ENCODE assay signal across 1 cellular context in the genomic region with DNA sequence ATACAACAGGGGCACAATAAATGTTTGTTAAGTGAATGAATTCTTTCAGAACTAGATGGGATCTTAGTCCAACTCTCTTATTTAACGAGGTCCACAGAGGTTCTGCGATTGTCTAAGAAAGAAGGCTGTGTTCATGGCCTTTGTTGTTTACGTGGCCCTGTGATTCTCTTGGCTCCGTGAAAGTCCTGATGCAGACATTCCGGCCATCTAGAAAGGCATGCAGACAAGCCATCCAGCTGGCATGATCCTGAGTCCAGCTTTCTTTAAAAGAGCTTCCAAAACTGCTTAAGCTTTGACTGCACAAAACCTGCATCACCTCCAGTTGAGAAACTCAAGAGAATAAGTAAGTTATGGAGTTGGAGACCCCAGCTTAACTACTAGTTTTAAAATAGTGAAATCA.
TF ChIP-seq lines count a peak whose summit lies in the region.

No MANE protein-coding gene starts in this region.

TF ChIP-seq in IMR-90, 13 proteins besides CTCF, POLR2A, EP300 and RAD21 (continued from another document):
- TF ChIP-seq NFE2L2 (IDR thresholded peaks at IDR 0.05; ENCODE audit: low read depth, low read length) (no peak), FOS (IDR thresholded peaks at IDR 0.05; ENCODE audit: low read depth, low read length) (no peak), RFX5 (IDR thresholded peaks at IDR 0.05; ENCODE audit: low read depth, low read length) (no peak)
- TF ChIP-seq, protein P1, sequence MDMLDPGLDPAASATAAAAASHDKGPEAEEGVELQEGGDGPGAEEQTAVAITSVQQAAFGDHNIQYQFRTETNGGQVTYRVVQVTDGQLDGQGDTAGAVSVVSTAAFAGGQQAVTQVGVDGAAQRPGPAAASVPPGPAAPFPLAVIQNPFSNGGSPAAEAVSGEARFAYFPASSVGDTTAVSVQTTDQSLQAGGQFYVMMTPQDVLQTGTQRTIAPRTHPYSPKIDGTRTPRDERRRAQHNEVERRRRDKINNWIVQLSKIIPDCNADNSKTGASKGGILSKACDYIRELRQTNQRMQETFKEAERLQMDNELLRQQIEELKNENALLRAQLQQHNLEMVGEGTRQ (IDR thresholded peaks at IDR 0.05; ENCODE audit: low read depth, low read length): no peak
- TF ChIP-seq, protein P2, sequence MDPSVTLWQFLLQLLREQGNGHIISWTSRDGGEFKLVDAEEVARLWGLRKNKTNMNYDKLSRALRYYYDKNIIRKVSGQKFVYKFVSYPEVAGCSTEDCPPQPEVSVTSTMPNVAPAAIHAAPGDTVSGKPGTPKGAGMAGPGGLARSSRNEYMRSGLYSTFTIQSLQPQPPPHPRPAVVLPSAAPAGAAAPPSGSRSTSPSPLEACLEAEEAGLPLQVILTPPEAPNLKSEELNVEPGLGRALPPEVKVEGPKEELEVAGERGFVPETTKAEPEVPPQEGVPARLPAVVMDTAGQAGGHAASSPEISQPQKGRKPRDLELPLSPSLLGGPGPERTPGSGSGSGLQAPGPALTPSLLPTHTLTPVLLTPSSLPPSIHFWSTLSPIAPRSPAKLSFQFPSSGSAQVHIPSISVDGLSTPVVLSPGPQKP (IDR thresholded peaks at IDR 0.05; ENCODE audit: borderline replicate concordance, low read depth, low read length): no peak
